In the genomic region with DNA sequence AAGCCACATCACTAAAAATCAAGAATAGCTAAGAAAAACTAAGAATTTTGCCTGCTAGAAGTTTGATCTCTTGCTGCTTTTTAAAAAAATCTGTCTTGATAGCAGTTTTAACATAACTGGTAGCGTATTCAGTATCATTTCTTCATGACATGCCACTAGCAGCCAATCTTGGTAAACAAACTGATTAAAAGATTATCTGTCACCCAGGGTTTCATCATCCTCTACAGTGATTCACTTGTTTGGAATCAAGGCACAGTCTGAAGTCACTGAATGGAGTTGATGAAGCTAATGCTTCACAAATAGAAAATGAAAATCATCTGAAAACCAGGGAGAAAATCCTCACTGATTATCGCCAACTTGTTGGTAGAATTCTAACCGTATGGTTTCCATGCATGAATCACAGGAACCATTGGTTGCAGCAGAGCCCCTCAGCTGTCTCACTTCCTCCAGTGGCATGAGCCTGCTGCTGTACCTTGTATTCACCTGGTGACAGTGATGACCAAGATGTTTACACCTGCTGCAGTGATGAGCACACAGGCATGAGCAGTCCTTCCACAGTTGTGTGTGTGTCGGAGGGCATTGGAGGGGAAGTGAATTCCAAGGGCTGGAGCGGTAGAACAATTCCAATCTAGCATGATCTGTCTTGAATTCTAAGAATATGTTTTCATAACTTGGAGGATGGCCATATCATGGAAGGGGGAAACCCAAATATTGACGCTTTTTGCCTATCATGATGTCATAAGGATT, we compare ENCODE assay signal across 8 cellular contexts.
A peak's percentile ranks its signal among the peaks of the same experiment; 100 is the strongest.
DNase-seq lines count a peak whose midpoint lies in the region; ATAC-seq, FAIRE-seq and TF ChIP-seq lines count a peak whose summit lies in the region.

No MANE protein-coding gene starts in this region.

- peaks cover 3% of the 10 kb centered on the region; the same call in 1 of the 2 replicates for H3K9me3 ChIP-seq in MG63

- POLR2A ChIA-PET in activated CD4-positive, alpha-beta memory T cell treated with anti-CD3 and anti-CD28 coated beads for 36 hours (lab: Charles Lee) = no interaction called here

- DNase-seq in DMS53 (lab: John Stamatoyannopoulos, UW) (peak; percentile 81), MG63 (peak; percentile 38), epithelial cell of prostate (ENCODE audit: low read depth, low spot score) (no peak), retinal pigment epithelial cell (ENCODE audit: low read depth) (peak; percentile 85), GM20000 (ENCODE audit: low spot score) (no peak), GM19239 (ENCODE audit: insufficient read length, low spot score) (no peak)
- no peak for DNase-seq in activated CD4-positive, alpha-beta memory T cell treated with anti-CD3 and anti-CD28 coated beads for 36 hours

- CTCF ChIA-PET in activated CD4-positive, alpha-beta memory T cell treated with anti-CD3 and anti-CD28 coated beads for 36 hours (lab: Charles Lee) = no interaction called here

- ATAC-seq in HG03469 (IDR thresholded peaks at IDR 0.05; ENCODE audit: unreplicated experiment) = no peak

- H3K27me3 Mint-ChIP-seq in activated CD4-positive, alpha-beta memory T cell treated with anti-CD3 and anti-CD28 coated beads for 36 hours = no peaks in the 10 kb centered on the region

- H3K4me1 Mint-ChIP-seq in activated CD4-positive, alpha-beta memory T cell treated with anti-CD3 and anti-CD28 coated beads for 36 hours (ENCODE audit: low read depth) = peaks cover 2% of the 10 kb centered on the region

- H3K4me3 Mint-ChIP-seq in activated CD4-positive, alpha-beta memory T cell treated with anti-CD3 and anti-CD28 coated beads for 36 hours = no peak overlapping the region

- H3K36me3 ChIP-seq in MG63 = no peaks in the 10 kb centered on the region

- H3K27ac ChIP-seq in epithelial cell of prostate = peak overlapping the region; percentile 64

- H3K4me3 ChIP-seq in MG63 = no peak overlapping the region
- H3K4me3 ChIP-seq in retinal pigment epithelial cell (ENCODE audit: low read length) = peak overlapping the region; percentile 13

- H3K9me3 Mint-ChIP-seq in activated CD4-positive, alpha-beta memory T cell treated with anti-CD3 and anti-CD28 coated beads for 36 hours = no peaks in the 10 kb centered on the region

- H3K36me3 Mint-ChIP-seq in activated CD4-positive, alpha-beta memory T cell treated with anti-CD3 and anti-CD28 coated beads for 36 hours = no peaks in the 10 kb centered on the region

- intact Hi-C loops in activated CD4-positive, alpha-beta memory T cell treated with anti-CD3 and anti-CD28 coated beads for 36 hours (cut with micrococcal nuclease) = no loop called here

- no peak overlapping the region for H3K27ac Mint-ChIP-seq in activated CD4-positive, alpha-beta memory T cell treated with anti-CD3 and anti-CD28 coated beads for 36 hours

- TF ChIP-seq CTCF in retinal pigment epithelial cell (conservative IDR thresholded peaks at IDR 0.05; ENCODE audit: low read depth, low read length) (no peak), GM20000 (IDR thresholded peaks at IDR 0.05; ENCODE audit: extremely low read depth, missing control alignments) (no peak)

- FAIRE-seq in GM19239 (lab: Jason Lieb, UNC) = no peak

- no peaks in the 10 kb centered on the region for H3K27me3 ChIP-seq in MG63

Comparison
In these comparisons a context has a peak if more than half of its experiments do, and no peak if none do; other contexts are left out.
1. DNase-seq: peak in DMS53 (single experiment), MG63 (single experiment) and retinal pigment epithelial cell (single experiment); none in epithelial cell of prostate (single experiment), GM20000 (single experiment), GM19239 (single experiment) and activated CD4-positive, alpha-beta memory T cell treated with anti-CD3 and anti-CD28 coated beads for 36 hours (single experiment).